ENCODE assay signal across 8 cellular contexts in genomic region chr15:74889390-74889881, GRCh38. TPM values are rescaled to one million over a fixed set of nuclear protein-coding genes. Genes with fewer than 3 reads are reported as not detected.
DNase-seq lines count a peak whose midpoint lies in the region; ATAC-seq and TF ChIP-seq lines count a peak whose summit lies in the region.

No MANE protein-coding gene starts in this region.

- H3K36me3 Mint-ChIP-seq in nephron progenitor cell (ENCODE audit: low read depth): peaks cover 17% of the 10 kb centered on the region

- ATAC-seq in HG03095 (IDR thresholded peaks at IDR 0.05; ENCODE audit: unreplicated experiment) (peak; percentile 20), HG02870 (IDR thresholded peaks at IDR 0.05; ENCODE audit: unreplicated experiment) (no peak), HG03457 (IDR thresholded peaks at IDR 0.05; ENCODE audit: unreplicated experiment) (no peak)

- peak; percentile 30 for DNase-seq in DMS79 treated with DMSO at 0.1 percent for 48 hours (lab: John Stamatoyannopoulos, UW)
- DNase-seq in DMS79 (lab: John Stamatoyannopoulos, UW): no peak
- peak; percentile 67 for DNase-seq in UCSD-AML1 (lab: John Stamatoyannopoulos, UW; ENCODE audit: unreplicated experiment)
- peak; percentile 39 to 65 for DNase-seq in fibroblast of lung (ENCODE audit: low read depth in 2 of 2)
- peak; percentile 50 for DNase-seq in nephron progenitor cell

- H3K79me2 ChIP-seq in fibroblast of lung (ENCODE audit: control insufficient read depth, insufficient read depth, low read length): peaks cover 4% of the 10 kb centered on the region

- H3K4me3 ChIP-seq in fibroblast of lung (replicated peaks in 1 of 4; ENCODE audit: control extremely low read depth in 1 of 4, insufficient read depth in 1 of 4, low read depth in 3 of 4, low read length in 4 of 4): peak overlapping the region; percentile 88 to 95 (median 91)

- peak overlapping the region; percentile 88 for H3K4me3 Mint-ChIP-seq in nephron progenitor cell

- H3K9me3 Mint-ChIP-seq in nephron progenitor cell: no peaks in the 10 kb centered on the region

- no peaks in the 10 kb centered on the region for H3K27me3 ChIP-seq in fibroblast of lung (ENCODE audit: control insufficient read depth, insufficient read depth, low read length)

- H3K4me1 Mint-ChIP-seq in nephron progenitor cell: peaks cover 38% of the 10 kb centered on the region

- TF ChIP-seq CTCF in fibroblast of lung (conservative IDR thresholded peaks at IDR 0.05 in 1 of 2, IDR thresholded peaks at IDR 0.05 in 1 of 2; ENCODE audit: low read depth in 1 of 2, low read length in 2 of 2) (no peak), nephron progenitor cell (IDR thresholded peaks at IDR 0.05) (no peak)

- no peak overlapping the region for H3K9ac ChIP-seq in fibroblast of lung (ENCODE audit: insufficient read depth, low read length)

- H4K20me1 ChIP-seq in fibroblast of lung (ENCODE audit: control insufficient read depth, extremely low read depth, insufficient read depth, low read length): no peaks in the 10 kb centered on the region

- peak overlapping the region; percentile 97 for H3K4me2 ChIP-seq in fibroblast of lung (ENCODE audit: extremely low read depth, insufficient read depth, low read length)

- no peaks in the 10 kb centered on the region for H3K9me3 ChIP-seq in fibroblast of lung (ENCODE audit: control insufficient read depth, insufficient read depth, low read depth, low read length)

- peak overlapping the region; percentile 19 for H3K27ac Mint-ChIP-seq in nephron progenitor cell

- H2AFZ ChIP-seq in fibroblast of lung (ENCODE audit: low read length): peak overlapping the region; percentile 99

- peaks cover 10% of the 10 kb centered on the region for H3K27me3 Mint-ChIP-seq in nephron progenitor cell (ENCODE audit: low read depth, poor library complexity)

- H3K36me3 ChIP-seq in fibroblast of lung (ENCODE audit: control insufficient read depth, insufficient read depth, low read length): peaks cover 9% of the 10 kb centered on the region

- H3K4me1 ChIP-seq in fibroblast of lung (ENCODE audit: control insufficient read depth, extremely low read depth, insufficient read depth, low read length): peaks cover 4% of the 10 kb centered on the region

- peak overlapping the region; percentile 63 for H3K27ac ChIP-seq in fibroblast of lung (ENCODE audit: insufficient read depth, low read length)

RNA-seq across cellular contexts. Expression of gene MPI, which starts 0.4 kb away (rescaled TPM):
- total RNA-seq in fibroblast of lung: 33.1 and 50.7 TPM in 2 replicates
- 65.0 and 65.5 TPM in 2 replicates for polyA plus RNA-seq in fibroblast of lung
- 46.3 and 51.0 TPM in 2 replicates for polyA plus RNA-seq in fibroblast of lung (2012)
- 93.5 and 99.3 TPM in 2 replicates for polyA minus RNA-seq in fibroblast of lung (ENCODE audit: low replicate concordance)

RNA-seq across cellular contexts. Expression of gene SCAMP2, which starts 16.3 kb away (rescaled TPM):
- total RNA-seq in fibroblast of lung: 11.8 and 15.5 TPM in 2 replicates
- polyA plus RNA-seq in fibroblast of lung: 86.2 and 115 TPM in 2 replicates
- 55.3 and 67.0 TPM in 2 replicates for polyA plus RNA-seq in fibroblast of lung (2012)
- polyA minus RNA-seq in fibroblast of lung (ENCODE audit: low replicate concordance): 302 and 321 TPM in 2 replicates

RNA-seq across cellular contexts. Expression of gene FAM219B, which starts 17.2 kb away (rescaled TPM):
- total RNA-seq in fibroblast of lung: 40.6 and 53.8 TPM in 2 replicates
- 23.0 and 35.3 TPM in 2 replicates for polyA plus RNA-seq in fibroblast of lung
- polyA plus RNA-seq in fibroblast of lung (2012): 20.0 and 24.8 TPM in 2 replicates
- 25.5 and 76.7 TPM in 2 replicates for polyA minus RNA-seq in fibroblast of lung (ENCODE audit: low replicate concordance)

RNA-seq across cellular contexts. Expression of gene ULK3, which starts 46.5 kb away (rescaled TPM):
- 8.8 and 11.8 TPM in 2 replicates for total RNA-seq in fibroblast of lung
- 11.4 and 14.6 TPM in 2 replicates for polyA plus RNA-seq in fibroblast of lung
- polyA plus RNA-seq in fibroblast of lung (2012): 8.5 and 24.2 TPM in 2 replicates
- polyA minus RNA-seq in fibroblast of lung (ENCODE audit: low replicate concordance): 16.7 and 51.2 TPM in 2 replicates

RNA-seq across cellular contexts. Expression of gene COX5A, which starts 48.4 kb away (rescaled TPM):
- 33.1 and 41.9 TPM in 2 replicates for total RNA-seq in fibroblast of lung
- polyA plus RNA-seq in fibroblast of lung: 183 and 213 TPM in 2 replicates
- polyA plus RNA-seq in fibroblast of lung (2012): 204 and 268 TPM in 2 replicates
- polyA minus RNA-seq in fibroblast of lung (ENCODE audit: low replicate concordance): 26.8 and 54.7 TPM in 2 replicates
